ENCODE assay signal across 19 cellular contexts in genomic region chr15:91541286-91541685, GRCh38.
"Had no signal": no experiment of that assay in that cellular context is flagged by ENCODE, and none has a peak within 500 bp of the region (broad histone marks: within the 10 kb centered on the region; RNA-seq: fewer than 3 reads in every experiment).

No MANE protein-coding gene starts in this region.

- H3K36me3 ChIP-seq: gastroesophageal sphincter, sigmoid colon, stomach, thoracic aorta, transverse colon had no signal

- ATAC-seq: gastroesophageal sphincter, left lobe of liver, natural killer cell had no signal

- FAIRE-seq: endothelial cell of umbilical vein, small intestine had no signal

- H3K4me3 ChIP-seq: coronary artery, gastroesophageal sphincter, sigmoid colon, stomach, thoracic aorta, transverse colon had no signal

- H3K27ac ChIP-seq: coronary artery, gastroesophageal sphincter, sigmoid colon, stomach, thoracic aorta, transverse colon had no signal

- DNase-seq: effector CD4-positive, alpha-beta T cell; endodermal cell; foreskin fibroblast; glutamatergic neuron; islet precursor cell; natural killer cell; posterior cingulate gyrus; sigmoid colon; small intestine; stimulated activated CD4-positive, alpha-beta T cell treated with anti-CD3 and anti-CD28 coated beads, Interleukin-12 subunit alpha, Interleukin-12 subunit beta, amount 100 ng/mL, for 4 hours; stimulated activated naive CD4-positive, alpha-beta T cell; stomach; substantia nigra; transverse colon had no signal

- H3K9me3 ChIP-seq: gastroesophageal sphincter, sigmoid colon, stomach, thoracic aorta, transverse colon had no signal

- H3K27me3 ChIP-seq: gastroesophageal sphincter, stomach, transverse colon had no signal
